ENCODE assay signal across 1 cellular context in the genomic region with DNA sequence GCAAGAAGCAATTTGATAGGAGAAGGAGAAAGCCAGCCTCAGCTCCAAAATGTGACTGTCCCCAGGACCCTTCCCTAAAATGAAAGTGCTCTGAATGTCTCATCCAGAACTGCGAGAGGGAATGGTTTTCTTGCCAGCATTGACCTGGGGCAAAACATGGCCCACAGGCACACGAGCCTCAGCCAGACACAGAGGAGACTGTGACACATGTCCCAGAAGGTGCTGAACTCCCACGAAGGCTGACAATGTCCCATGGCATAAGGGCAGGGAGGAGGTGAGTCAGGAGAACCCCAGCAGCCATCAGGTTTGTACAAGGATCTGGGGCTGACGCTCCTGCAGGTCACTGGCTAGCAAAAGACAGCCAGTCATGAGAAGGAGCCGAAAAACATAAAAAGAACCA.
TF ChIP-seq lines count a peak whose summit lies in the region.

No MANE protein-coding gene starts in this region.

TF ChIP-seq in HEK293T, 16 proteins besides CTCF, POLR2A, EP300 and RAD21 (continued from another document):
- TF ChIP-seq ARNT (IDR thresholded peaks at IDR 0.05) = no peak
- TF ChIP-seq L3MBTL2 (conservative IDR thresholded peaks at IDR 0.05) = no peak
- no peak for TF ChIP-seq BHLHE40 (IDR thresholded peaks at IDR 0.05; ENCODE audit: borderline replicate concordance)
- no peak for TF ChIP-seq ELF4 (IDR thresholded peaks at IDR 0.05)
- no peak for TF ChIP-seq LEF1 (IDR thresholded peaks at IDR 0.05; ENCODE audit: borderline replicate concordance)
- no peak for TF ChIP-seq CTBP1 (IDR thresholded peaks at IDR 0.05; ENCODE audit: borderline replicate concordance)
- TF ChIP-seq TARDBP (IDR thresholded peaks at IDR 0.05) = no peak
- TF ChIP-seq HDGF (IDR thresholded peaks at IDR 0.05; ENCODE audit: borderline replicate concordance) = no peak
- TF ChIP-seq, protein P1, sequence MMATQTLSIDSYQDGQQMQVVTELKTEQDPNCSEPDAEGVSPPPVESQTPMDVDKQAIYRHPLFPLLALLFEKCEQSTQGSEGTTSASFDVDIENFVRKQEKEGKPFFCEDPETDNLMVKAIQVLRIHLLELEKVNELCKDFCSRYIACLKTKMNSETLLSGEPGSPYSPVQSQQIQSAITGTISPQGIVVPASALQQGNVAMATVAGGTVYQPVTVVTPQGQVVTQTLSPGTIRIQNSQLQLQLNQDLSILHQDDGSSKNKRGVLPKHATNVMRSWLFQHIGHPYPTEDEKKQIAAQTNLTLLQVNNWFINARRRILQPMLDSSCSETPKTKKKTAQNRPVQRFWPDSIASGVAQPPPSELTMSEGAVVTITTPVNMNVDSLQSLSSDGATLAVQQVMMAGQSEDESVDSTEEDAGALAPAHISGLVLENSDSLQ (IDR thresholded peaks at IDR 0.05) = no peak
- TF ChIP-seq FOXA1 (IDR thresholded peaks at IDR 0.05) = no peak
- no peak for TF ChIP-seq ZNF384 (IDR thresholded peaks at IDR 0.05)
- TF ChIP-seq SUZ12 (IDR thresholded peaks at IDR 0.05) = no peak
- no peak for TF ChIP-seq FOXK2 (IDR thresholded peaks at IDR 0.05)
- no peak for TF ChIP-seq NFRKB (IDR thresholded peaks at IDR 0.05)
